ENCODE assay signal across 23 cellular contexts in the genomic region with DNA sequence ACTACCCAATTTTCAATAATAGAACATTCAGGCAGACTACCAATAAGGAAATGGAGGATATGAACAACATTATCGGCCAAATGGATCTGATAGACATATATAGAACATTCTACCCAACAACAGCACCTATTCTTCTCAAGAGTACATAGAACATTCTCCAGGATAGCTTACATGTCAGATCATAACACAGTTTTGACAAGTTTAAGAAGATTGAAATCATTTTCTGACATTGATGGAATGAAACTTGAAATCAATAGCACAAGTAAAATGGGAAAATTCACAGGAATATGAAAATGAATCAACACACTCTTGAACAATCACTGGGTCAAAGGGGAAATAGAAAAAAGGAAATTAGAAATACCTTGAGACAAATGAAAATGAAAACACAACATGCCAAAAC.
"Had no signal": no experiment of that assay in that cellular context is flagged by ENCODE, and none has a peak within 500 bp of the region (broad histone marks: within the 10 kb centered on the region; RNA-seq: fewer than 3 reads in every experiment).

No MANE protein-coding gene starts in this region.

- H3K4me3 Mint-ChIP-seq: dendritic cell treated with granulocyte-macrophage colony-stimulating factor and Interleukin-4, amounts not matched to agents 40 ng/mL and 50 ng/mL, for 4 days; immature natural killer cell had no signal

- DNase-seq: colonic mucosa; cortex of kidney; dorsolateral prefrontal cortex; effector CD4-positive, alpha-beta T cell; effector memory CD4-positive, alpha-beta T cell; erythroblast; esophagus squamous epithelium; foreskin fibroblast; foreskin melanocyte; gastrocnemius medialis; heart left ventricle; hypothalamus; immature natural killer cell; islet precursor cell; left cardiac atrium; left lung; left ventricle myocardium superior; lower lobe of right lung; mesendoderm; midbrain had no signal

- H3K27ac ChIP-seq: colonic mucosa, dorsolateral prefrontal cortex, epithelial cell of prostate, esophagus squamous epithelium, gastrocnemius medialis, heart left ventricle, hepatocyte, left lung, lower lobe of right lung had no signal

- H3K9me3 ChIP-seq: colonic mucosa, esophagus squamous epithelium, gastrocnemius medialis, left lung, lower lobe of right lung had no signal

- H3K4me1 ChIP-seq: colonic mucosa, esophagus squamous epithelium, gastrocnemius medialis, heart left ventricle, left lung, lower lobe of right lung had no signal

- H3K36me3 ChIP-seq: colonic mucosa, esophagus squamous epithelium, gastrocnemius medialis, heart left ventricle, left lung, lower lobe of right lung had no signal

- H3K27ac Mint-ChIP-seq: dendritic cell treated with granulocyte-macrophage colony-stimulating factor and Interleukin-4, amounts not matched to agents 40 ng/mL and 50 ng/mL, for 4 days; immature natural killer cell had no signal

- H3K4me1 Mint-ChIP-seq: immature natural killer cell had no signal

- H3K27me3 ChIP-seq: colonic mucosa, dorsolateral prefrontal cortex, esophagus squamous epithelium, gastrocnemius medialis, heart left ventricle, hepatocyte, left lung had no signal

- H3K4me3 ChIP-seq: colonic mucosa, dorsolateral prefrontal cortex, esophagus squamous epithelium, gastrocnemius medialis, heart left ventricle, hepatocyte, left lung, lower lobe of right lung had no signal

- H3K36me3 Mint-ChIP-seq: immature natural killer cell had no signal
